12 cellular contexts compared by ENCODE assay signal in genomic region chr3:170307998-170308398, GRCh38. TPM values are rescaled to one million over a fixed set of nuclear protein-coding genes. Genes with fewer than 3 reads are reported as not detected.
DNase-seq lines count a peak whose midpoint lies in the region; ATAC-seq and TF ChIP-seq lines count a peak whose summit lies in the region.
"Had no signal": no experiment of that assay in that cellular context is flagged by ENCODE, and none has a peak within 500 bp of the region (broad histone marks: within the 10 kb centered on the region; RNA-seq: fewer than 3 reads in every experiment).

No MANE protein-coding gene starts in this region.

- DNase-seq in Daoy (ENCODE audit: low read depth) = peak; percentile 26
- DNase-seq in LNCaP clone FGC (ENCODE audit: low read depth) = peak; percentile 2
- peak; percentile 30 for DNase-seq in astrocyte of the spinal cord (ENCODE audit: low read depth, low spot score)
- peak; percentile 51 for DNase-seq in lower lobe of right lung
- no peak for DNase-seq in omental fat pad (ENCODE audit: low spot score)
- DNase-seq in stimulated activated CD4-positive, alpha-beta T cell treated with anti-CD3 and anti-CD28 coated beads, Interleukin-4, amount 100 ng/mL, for 1 hour = no peak
- no peak for DNase-seq in CD4-positive, alpha-beta memory T cell
- DNase-seq in D341Med (ENCODE audit: low spot score) = no peak
- DNase-seq: activated CD4-positive, alpha-beta T cell treated with anti-CD3 and anti-CD28 coated beads for 4 hours; CD8-positive, alpha-beta memory T cell; transverse colon had no signal

- CTCF ChIA-PET in CD4-positive, alpha-beta memory T cell (lab: Charles Lee; ENCODE audit: partially characterized antibody) = interaction anchor here (0.9 to 4.3 kb wide), 7 partner anchors 36 to 503 kb away, joined by 3 to 23 read pairs (median 4); no protein-coding TSS in a partner anchor

- H3K4me1 Mint-ChIP-seq in CD4-positive, alpha-beta memory T cell = peaks cover 0 to 1% (median 0%) of the 10 kb centered on the region in 4 donors
- H3K4me1 Mint-ChIP-seq: CD8-positive, alpha-beta memory T cell had no signal

- POLR2A ChIA-PET in CD4-positive, alpha-beta memory T cell (lab: Charles Lee; ENCODE audit: partially characterized antibody) = interaction anchor here (0.6 to 1.4 kb wide), 2 partner anchors 13 to 49 kb away, joined by 3 to 5 read pairs; no protein-coding TSS in a partner anchor

- TF ChIP-seq CTCF in LNCaP clone FGC (IDR thresholded peaks at IDR 0.05; ENCODE audit: control insufficient read depth, extremely low read depth, insufficient read depth) = no peak
- TF ChIP-seq CTCF in astrocyte of the spinal cord (IDR thresholded peaks at IDR 0.05; ENCODE audit: low read depth, low read length) = no peak
- no peak for TF ChIP-seq CTCF in lower lobe of right lung (IDR thresholded peaks at IDR 0.05)
- TF ChIP-seq CTCF in omental fat pad (IDR thresholded peaks at IDR 0.05) = no peak

- H3K4me3 ChIP-seq in LNCaP clone FGC (ENCODE audit: low read depth, low read length) (no peak overlapping the region), astrocyte of the spinal cord (ENCODE audit: low read depth, low read length) (no peak overlapping the region), lower lobe of right lung (no peak overlapping the region)
- no peak overlapping the region for H3K4me3 ChIP-seq in CD4-positive, alpha-beta memory T cell (ENCODE audit: low read length in 2 of 2)
- H3K4me3 ChIP-seq: right atrium auricular region, transverse colon had no signal

- ATAC-seq in lower lobe of right lung (peak; percentile 91 to 93), omental fat pad (ENCODE audit: low FRiP score) (no peak)

- H3K9me3 Mint-ChIP-seq in CD4-positive, alpha-beta memory T cell = no peaks in the 10 kb centered on the region
- H3K9me3 Mint-ChIP-seq: CD8-positive, alpha-beta memory T cell had no signal

- H3K36me3 Mint-ChIP-seq in CD4-positive, alpha-beta memory T cell = no peaks in the 10 kb centered on the region

- H3K9me3 ChIP-seq in lower lobe of right lung = no peaks in the 10 kb centered on the region
- H3K9me3 ChIP-seq in CD4-positive, alpha-beta memory T cell (ENCODE audit: control insufficient read depth in 1 of 2, low read length in 2 of 2) = no peaks in the 10 kb centered on the region
- H3K9me3 ChIP-seq: right atrium auricular region, transverse colon had no signal

- H3K4me1 ChIP-seq in lower lobe of right lung = peaks cover 13% of the 10 kb centered on the region
- no peaks in the 10 kb centered on the region for H3K4me1 ChIP-seq in CD4-positive, alpha-beta memory T cell (ENCODE audit: insufficient read depth, low read length)

- no peak overlapping the region for H3K4me3 Mint-ChIP-seq in CD4-positive, alpha-beta memory T cell
- H3K4me3 Mint-ChIP-seq: CD8-positive, alpha-beta memory T cell had no signal

- H3K27me3 Mint-ChIP-seq in CD4-positive, alpha-beta memory T cell = no peaks in the 10 kb centered on the region
- H3K27me3 Mint-ChIP-seq: CD8-positive, alpha-beta memory T cell had no signal

- intact Hi-C loops in lower lobe of right lung (cut with DNase I) = no loop called here
- intact Hi-C loops in CD4-positive, alpha-beta memory T cell (cut with micrococcal nuclease) = no loop called here

- in situ Hi-C loops in astrocyte of the spinal cord (cut with HindIII; ENCODE audit: low sequenced_read_pairs) = no loop called here

- no peak overlapping the region for H3K27ac ChIP-seq in lower lobe of right lung
- H3K27ac ChIP-seq in CD4-positive, alpha-beta memory T cell (ENCODE audit: low read depth, low read length) = no peak overlapping the region
- H3K27ac ChIP-seq: right atrium auricular region, transverse colon had no signal

- no peak overlapping the region for H3K27ac Mint-ChIP-seq in CD4-positive, alpha-beta memory T cell
- H3K27ac Mint-ChIP-seq: CD8-positive, alpha-beta memory T cell had no signal

- H3K36me3 ChIP-seq in lower lobe of right lung = no peaks in the 10 kb centered on the region
- no peaks in the 10 kb centered on the region for H3K36me3 ChIP-seq in CD4-positive, alpha-beta memory T cell (ENCODE audit: insufficient read depth, low read length)
- H3K36me3 ChIP-seq: right atrium auricular region, transverse colon had no signal

- H3K27me3 ChIP-seq in lower lobe of right lung (ENCODE audit: low read depth) = no peaks in the 10 kb centered on the region
- no peaks in the 10 kb centered on the region for H3K27me3 ChIP-seq in CD4-positive, alpha-beta memory T cell (ENCODE audit: insufficient read depth, low read length)
- H3K27me3 ChIP-seq: right atrium auricular region, transverse colon had no signal

RNA-seq across cellular contexts. Expression of gene SKIL, which starts 49.5 kb away (rescaled TPM):
- total RNA-seq in Daoy (2014; rRNA removed; shearing (Covaris generic)) = 34.4 and 39.9 TPM in 2 replicates
- total RNA-seq in lower lobe of right lung = 86.7 TPM
- total RNA-seq in omental fat pad = 10 to 100 TPM; 38.9 to 79.1 (median 54.9) TPM
- 10 to 100 TPM; 59.3 to 60.4 TPM for total RNA-seq in CD4-positive, alpha-beta memory T cell
- polyA plus RNA-seq in CD4-positive, alpha-beta memory T cell = 1 to 10 TPM; 2.5 to 4.4 TPM

Comparison
In these comparisons a context has a peak if more than half of its experiments do, and no peak if none do; other contexts are left out.
1. DNase-seq: peak in Daoy (single experiment), LNCaP clone FGC (single experiment), astrocyte of the spinal cord (single experiment) and lower lobe of right lung (single experiment); none in omental fat pad (single experiment), stimulated activated CD4-positive, alpha-beta T cell treated with anti-CD3 and anti-CD28 coated beads, Interleukin-4, amount 100 ng/mL, for 1 hour (single experiment), CD4-positive, alpha-beta memory T cell (0 of 5) and D341Med (single experiment).